ENCODE assay signal across 9 cellular contexts in genomic region chr1:150514913-150515327, GRCh38. TPM values are rescaled to one million over a fixed set of nuclear protein-coding genes. Genes with fewer than 3 reads are reported as not detected.
DNase-seq lines count a peak whose midpoint lies in the region; ATAC-seq and TF ChIP-seq lines count a peak whose summit lies in the region.
"Had no signal": no experiment of that assay in that cellular context is flagged by ENCODE, and none has a peak within 500 bp of the region (broad histone marks: within the 10 kb centered on the region; RNA-seq: fewer than 3 reads in every experiment).

No MANE protein-coding gene starts in this region.

- H2AFZ ChIP-seq in HCT116 (ENCODE audit: low read depth, low read length, poor library complexity, severe bottlenecking) (peak overlapping the region; percentile 88), hepatocyte (peak overlapping the region; percentile 73)

- no peaks in the 10 kb centered on the region for H3K27me3 ChIP-seq in HCT116 (ENCODE audit: insufficient read depth, low read length)
- H3K27me3 ChIP-seq in hepatocyte, result no peaks in the 10 kb centered on the region

- H3K4me1 ChIP-seq in HCT116 (ENCODE audit: control insufficient read depth in 1 of 2, insufficient read depth in 2 of 2, low read length in 2 of 2) (peaks cover 10 to 23% of the 10 kb centered on the region in 2 experiments), hepatocyte (ENCODE audit: insufficient read depth) (peaks cover 11% of the 10 kb centered on the region)

- TF ChIP-seq CTCF in HCT116 (IDR thresholded peaks at IDR 0.05 in 2 of 3, conservative IDR thresholded peaks at IDR 0.05 in 1 of 3; ENCODE audit: borderline replicate concordance in 1 of 3, insufficient read depth in 1 of 3, low read depth in 2 of 3, low read length in 2 of 3) (no peak), hepatocyte (IDR thresholded peaks at IDR 0.05; ENCODE audit: poor library complexity) (no peak)

- H3K9me2 ChIP-seq in HCT116 (ENCODE audit: insufficient read depth) (no peaks in the 10 kb centered on the region), hepatocyte (replicated peaks; ENCODE audit: insufficient read depth) (no peaks in the 10 kb centered on the region)

- WGBS in hepatocyte (ENCODE audit: low lambda C conversion rate, missing lambda C conversion rate), result 31% methylated on average over 21 of the region's 21 CpGs

- no peaks in the 10 kb centered on the region for H3K27me3 Mint-ChIP-seq in activated CD4-positive, alpha-beta memory T cell treated with anti-CD3 and anti-CD28 coated beads for 36 hours
- H3K27me3 Mint-ChIP-seq in stimulated activated memory B cell treated with anti-CD40 and anti-IgM and Interleukin-4, amounts not matched to agents 10 μg/mL and 1 μg/mL and 100 μg/mL, for 72 hours, result no peaks in the 10 kb centered on the region

- H3K4me3 ChIP-seq in HCT116 (replicated peaks in 1 of 2; ENCODE audit: low read depth in 1 of 2, low read length in 2 of 2), result peak overlapping the region; percentile 63 to 67
- H3K4me3 ChIP-seq in hepatocyte, result peak overlapping the region; percentile 44

- H3K79me2 ChIP-seq in HCT116 (ENCODE audit: insufficient read depth, low read length) (no peaks in the 10 kb centered on the region), hepatocyte (no peaks in the 10 kb centered on the region)

- no peaks in the 10 kb centered on the region for H3K9me3 Mint-ChIP-seq in activated CD4-positive, alpha-beta memory T cell treated with anti-CD3 and anti-CD28 coated beads for 36 hours
- no peaks in the 10 kb centered on the region for H3K9me3 Mint-ChIP-seq in stimulated activated memory B cell treated with anti-CD40 and anti-IgM and Interleukin-4, amounts not matched to agents 10 μg/mL and 1 μg/mL and 100 μg/mL, for 72 hours

- RAD21 ChIA-PET in HCT116 (lab: Charles Lee; ENCODE audit: low non-redundant PET in 1 of 2, low total read pairs in 2 of 2, uncharacterized antibody in 2 of 2, unreplicated experiment in 2 of 2), result no interaction called here

- H3K27ac Mint-ChIP-seq in activated CD4-positive, alpha-beta memory T cell treated with anti-CD3 and anti-CD28 coated beads for 36 hours, result no peak overlapping the region
- H3K27ac Mint-ChIP-seq in stimulated activated memory B cell treated with anti-CD40 and anti-IgM and Interleukin-4, amounts not matched to agents 10 μg/mL and 1 μg/mL and 100 μg/mL, for 72 hours, result peak overlapping the region; percentile 77

- H3K4me3 Mint-ChIP-seq in activated CD4-positive, alpha-beta memory T cell treated with anti-CD3 and anti-CD28 coated beads for 36 hours, result peak overlapping the region; percentile 83
- H3K4me3 Mint-ChIP-seq in stimulated activated memory B cell treated with anti-CD40 and anti-IgM and Interleukin-4, amounts not matched to agents 10 μg/mL and 1 μg/mL and 100 μg/mL, for 72 hours, result peak overlapping the region; percentile 82

- H3K27ac ChIP-seq in HCT116 (ENCODE audit: low read depth, low read length) (peak overlapping the region; percentile 46), hepatocyte (peak overlapping the region; percentile 44)

- POLR2A ChIA-PET in HCT116 (lab: Charles Lee), result interaction anchor here (1.3 to 1.8 kb wide), 2 partner anchors 11 to 18 kb away, joined by 4 to 5 read pairs; no protein-coding TSS in a partner anchor
- POLR2A ChIA-PET in activated CD4-positive, alpha-beta memory T cell treated with anti-CD3 and anti-CD28 coated beads for 36 hours (lab: Charles Lee), result interaction anchor here (0.6 to 2.2 kb wide), 6 partner anchors 28 to 878 kb away, joined by 3 to 11 read pairs (median 4); partner anchors contain the start of genes RPRD2 and TARS2

- ATAC-seq in HCT116 (no peak), GM21390 (IDR thresholded peaks at IDR 0.05; ENCODE audit: unreplicated experiment) (no peak), GM21723 (IDR thresholded peaks at IDR 0.05; ENCODE audit: unreplicated experiment) (no peak)
- ATAC-seq in stimulated activated memory B cell treated with anti-CD40 and anti-IgM and Interleukin-4, amounts not matched to agents 10 μg/mL and 1 μg/mL and 100 μg/mL, for 72 hours, result no peak

- peak overlapping the region; percentile 38; the same call in 1 of the 2 replicates for H3K9ac ChIP-seq in HCT116 (ENCODE audit: low read length)

- BruUV-seq in HCT116 (replicated peaks; lab: Mats Ljungman, UMichigan), result no TSS peak

- no peak for DNase-seq in HCT116 (ENCODE audit: low read depth, low spot score)
- DNase-seq in activated CD4-positive, alpha-beta memory T cell treated with anti-CD3 and anti-CD28 coated beads for 36 hours, result no peak
- DNase-seq in hepatocyte (ENCODE audit: low spot score), result no peak
- no peak for DNase-seq in DMS 273 (lab: John Stamatoyannopoulos, UW; ENCODE audit: unreplicated experiment)
- DNase-seq in NCI-H2196 treated with DMSO at 0.1 percent for 48 hours (lab: John Stamatoyannopoulos, UW; ENCODE audit: unreplicated experiment), result no peak

- peaks cover 11% of the 10 kb centered on the region for H3K4me1 Mint-ChIP-seq in activated CD4-positive, alpha-beta memory T cell treated with anti-CD3 and anti-CD28 coated beads for 36 hours (ENCODE audit: low read depth)
- H3K4me1 Mint-ChIP-seq in stimulated activated memory B cell treated with anti-CD40 and anti-IgM and Interleukin-4, amounts not matched to agents 10 μg/mL and 1 μg/mL and 100 μg/mL, for 72 hours, result peaks cover 29% of the 10 kb centered on the region

- TF ChIP-seq POLR2A in HCT116 (IDR thresholded peaks at IDR 0.05; ENCODE audit: borderline replicate concordance, extremely low read depth, insufficient read depth, insufficient read length), result no peak

- no peaks in the 10 kb centered on the region for H3K9me3 ChIP-seq in HCT116 (ENCODE audit: control insufficient read depth in 1 of 2, insufficient read depth in 1 of 2, low read depth in 1 of 2, low read length in 2 of 2)
- H3K9me3 ChIP-seq in hepatocyte (ENCODE audit: low read depth), result no peaks in the 10 kb centered on the region

- no peak for TF ChIP-seq RAD21 in HCT116 (IDR thresholded peaks at IDR 0.05; ENCODE audit: low read depth)

- no peaks in the 10 kb centered on the region for H3K36me3 ChIP-seq in HCT116 (ENCODE audit: control insufficient read depth in 1 of 2, insufficient read depth in 2 of 2, low read length in 2 of 2)
- no peaks in the 10 kb centered on the region for H3K36me3 ChIP-seq in hepatocyte (replicated peaks; ENCODE audit: insufficient read depth, low read depth)

- no peaks in the 10 kb centered on the region for H3K36me3 Mint-ChIP-seq in activated CD4-positive, alpha-beta memory T cell treated with anti-CD3 and anti-CD28 coated beads for 36 hours
- H3K36me3 Mint-ChIP-seq in stimulated activated memory B cell treated with anti-CD40 and anti-IgM and Interleukin-4, amounts not matched to agents 10 μg/mL and 1 μg/mL and 100 μg/mL, for 72 hours, result peaks cover 32% of the 10 kb centered on the region

- H3K4me2 ChIP-seq in HCT116 (ENCODE audit: low read length) (peak overlapping the region; percentile 87), hepatocyte (peak overlapping the region; percentile 92)

- intact Hi-C loops in HCT116 (cut with micrococcal nuclease), result no loop called here
- intact Hi-C loops in activated CD4-positive, alpha-beta memory T cell treated with anti-CD3 and anti-CD28 coated beads for 36 hours (cut with micrococcal nuclease), result loop anchor here (1.0 to 10.0 kb wide), 4 partner anchors 18 to 260 kb away; partner anchors contain the start of genes CA14 and TARS2

- H4K20me1 ChIP-seq in HCT116 (ENCODE audit: insufficient read depth), result no peaks in the 10 kb centered on the region
- H4K20me1 ChIP-seq in hepatocyte (ENCODE audit: insufficient read depth, poor library complexity, severe bottlenecking), result no peaks in the 10 kb centered on the region

- CTCF ChIA-PET in HCT116 (lab: Charles Lee), result interaction anchor here (0.9 to 2.3 kb wide), 3 partner anchors 12 to 45 kb away, joined by 3 to 19 read pairs (median 13); no protein-coding TSS in a partner anchor
- CTCF ChIA-PET in activated CD4-positive, alpha-beta memory T cell treated with anti-CD3 and anti-CD28 coated beads for 36 hours (lab: Charles Lee), result interaction anchor here (0.6 to 4.0 kb wide), 7 partner anchors 18 to 557 kb away, joined by 3 to 32 read pairs (median 3); no protein-coding TSS in a partner anchor

TF ChIP-seq in HCT116, 20 proteins besides CTCF, POLR2A, EP300 and RAD21:
- TF ChIP-seq ZNF274 (IDR thresholded peaks at IDR 0.05; ENCODE audit: low read depth, low read length) (no peak), POLR2AphosphoS5 (IDR thresholded peaks at IDR 0.05; ENCODE audit: low read depth, low read length) (no peak), ATF3 (IDR thresholded peaks at IDR 0.05) (no peak), FOSL1 (IDR thresholded peaks at IDR 0.05; ENCODE audit: low read depth) (no peak)

RNA-seq across cellular contexts. Expression of gene FALEC, which starts 0.6 kb away (rescaled TPM):
- total RNA-seq in HCT116 (2021; ENCODE audit: unreplicated experiment) (0.59 TPM), hepatocyte (not detected in 2 replicates)
- not detected in 2 replicates for polyA plus RNA-seq in HCT116 (2012)
- not detected for total RNA-seq in activated CD4-positive, alpha-beta memory T cell treated with anti-CD3 and anti-CD28 coated beads for 36 hours
- 0.39 TPM in 1 of 2 replicates, not detected in the other for polyA plus RNA-seq in hepatocyte
- total RNA-seq: T-helper 1 cell treated with Interleukin-12 subunit alpha and Interleukin-12 subunit beta and Interleukin-4 antibody, amounts not matched to agents 30 ng/mL and 1 ng/mL, for 36 hours had no signal

RNA-seq across cellular contexts. Expression of gene ECM1, which starts 7.0 kb away (rescaled TPM):
- total RNA-seq in HCT116 (2021; ENCODE audit: unreplicated experiment) (2.0 TPM), hepatocyte (1.0 and 3.0 TPM in 2 replicates)
- 2.9 and 3.6 TPM in 2 replicates for polyA plus RNA-seq in HCT116 (2012)
- total RNA-seq in activated CD4-positive, alpha-beta memory T cell treated with anti-CD3 and anti-CD28 coated beads for 36 hours, result 1 to 10 TPM; 1.1 to 1.5 TPM
- polyA plus RNA-seq in hepatocyte, result 7.1 and 8.8 TPM in 2 replicates

RNA-seq across cellular contexts. Expression of gene TARS2, which starts 27.7 kb away (rescaled TPM):
- total RNA-seq in HCT116 (2021; ENCODE audit: unreplicated experiment), result 23.2 TPM
- 17.2 and 19.4 TPM in 2 replicates for polyA plus RNA-seq in HCT116 (2012)
- total RNA-seq in activated CD4-positive, alpha-beta memory T cell treated with anti-CD3 and anti-CD28 coated beads for 36 hours, result 10 to 100 TPM; 46.3 to 51.7 TPM
- 9.1 and 10.1 TPM in 2 replicates for total RNA-seq in hepatocyte
- 18.2 and 19.2 TPM in 2 replicates for polyA plus RNA-seq in hepatocyte

RNA-seq across cellular contexts. Expression of gene ADAMTSL4, which starts 34.3 kb away (rescaled TPM):
- 4.3 TPM for total RNA-seq in HCT116 (2021; ENCODE audit: unreplicated experiment)
- polyA plus RNA-seq in HCT116 (2012), result 2.5 and 4.3 TPM in 2 replicates
- total RNA-seq in activated CD4-positive, alpha-beta memory T cell treated with anti-CD3 and anti-CD28 coated beads for 36 hours, result 1 to 10 TPM; 1.1 TPM
- 3.7 and 8.1 TPM in 2 replicates for total RNA-seq in hepatocyte
- polyA plus RNA-seq in hepatocyte, result 19.7 and 28.0 TPM in 2 replicates
